Comparison of ENCODE assay signal across 11 cellular contexts in genomic region chr1:217495249-217495648, GRCh38.
DNase-seq lines count a peak whose midpoint lies in the region; ATAC-seq and TF ChIP-seq lines count a peak whose summit lies in the region.
"Had no signal": no experiment of that assay in that cellular context is flagged by ENCODE, and none has a peak within 500 bp of the region (broad histone marks: within the 10 kb centered on the region; RNA-seq: fewer than 3 reads in every experiment).

No MANE protein-coding gene starts in this region.

- TF ChIP-seq CTCF in GM13977 (IDR thresholded peaks at IDR 0.05; ENCODE audit: extremely low read depth, insufficient read depth, missing control alignments), result no peak

- ATAC-seq in GM19395 (IDR thresholded peaks at IDR 0.05; ENCODE audit: unreplicated experiment) (peak; percentile 95), HG02852 (IDR thresholded peaks at IDR 0.05; ENCODE audit: unreplicated experiment) (peak; percentile 93), HG03558 (IDR thresholded peaks at IDR 0.05; ENCODE audit: extremely low read depth, unreplicated experiment) (peak; percentile 94), sciatic nerve (no peak)
- ATAC-seq: gastrocnemius medialis had no signal

- intact Hi-C loops in sciatic nerve (cut with DNase I), result no loop called here

- peak; percentile 21 for DNase-seq in GM13977 (ENCODE audit: low spot score)
- no peak for DNase-seq in stimulated activated naive CD4-positive, alpha-beta T cell (lab: John Stamatoyannopoulos, UW)
- DNase-seq in AG08396 (ENCODE audit: low spot score), result no peak
- DNase-seq in DMS53 treated with DMSO at 0.1 percent for 48 hours (lab: John Stamatoyannopoulos, UW; ENCODE audit: unreplicated experiment), result no peak
- DNase-seq in sciatic nerve (ENCODE audit: low spot score), result no peak
- DNase-seq: gastrocnemius medialis; NK-92 treated with Interleukin-12 subunit alpha and Interleukin-12 subunit beta, amount 100 ng/mL, for 24 hours; trophoblast cell had no signal

- in situ Hi-C loops in GM13977 (cut with MboI; ENCODE audit: low pct_unique_long_range_greater_than_20kb, low sequenced_read_pairs, unreplicated experiment), result no loop called here
